33 cellular contexts compared by ENCODE assay signal in the genomic region with DNA sequence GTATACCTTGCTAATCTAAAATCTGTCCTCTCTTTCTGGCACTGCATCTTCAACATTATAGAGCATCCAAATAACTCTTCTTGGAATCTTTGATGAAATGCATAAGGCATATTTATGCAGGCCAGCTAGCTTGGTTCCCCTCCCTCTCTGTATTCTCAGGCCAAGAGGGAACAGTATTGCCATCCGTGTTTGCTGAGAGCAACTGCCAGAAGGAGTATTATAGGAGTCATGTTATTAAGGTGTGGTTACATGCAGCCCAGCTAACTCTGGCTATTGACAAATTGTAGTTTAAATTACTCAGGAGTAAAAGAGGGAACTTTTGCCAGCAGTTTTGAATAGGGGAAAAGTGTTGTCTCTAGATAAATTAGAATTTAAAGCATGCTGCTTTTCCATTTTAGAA.
"Had no signal": no experiment of that assay in that cellular context is flagged by ENCODE, and none has a peak within 500 bp of the region (broad histone marks: within the 10 kb centered on the region; RNA-seq: fewer than 3 reads in every experiment).

No MANE protein-coding gene starts in this region.

- H3K36me3 Mint-ChIP-seq: activated CD4-positive, alpha-beta memory T cell treated with anti-CD3 and anti-CD28 coated beads for 36 hours; activated naive CD4-positive, alpha-beta T cell treated with anti-CD3 and anti-CD28 coated beads, Interleukin-2, amount 50 U/mL, for 72 hours; activated naive CD8-positive, alpha-beta T cell treated with anti-CD3 and anti-CD28 coated beads for 36 hours; T-cell had no signal

- H3K9me3 ChIP-seq: adrenal gland, body of pancreas, breast epithelium had no signal

- ATAC-seq: activated CD8-positive, alpha-beta T cell treated with anti-CD3 and anti-CD28 coated beads for 36 hours; activated naive CD4-positive, alpha-beta T cell treated with anti-CD3 and anti-CD28 coated beads, Interleukin-2, amount 50 U/mL, for 72 hours; activated T-cell treated with anti-CD3 and anti-CD28 coated beads, Interleukin-2, amount 50 U/mL, for 4 hours; activated T-cell treated with anti-CD3 and anti-CD28 coated beads, Interleukin-2, amount 50 U/mL, for 72 hours; activated T-helper 17 cell treated with anti-CD3 and anti-CD28 coated beads, Interleukin-2, amount 50 U/mL, for 72 hours; body of pancreas; T-cell; T-helper 17 cell had no signal

- H3K4me1 Mint-ChIP-seq: activated B cell treated with CpG ODN at 0.5 μM for 24 hours; activated CD4-positive, alpha-beta T cell treated with anti-CD3 and anti-CD28 coated beads, Interleukin-2, amount 10 ng/mL, durations not matched to agents 24 days and 14 days; activated naive CD8-positive, alpha-beta T cell treated with anti-CD3 and anti-CD28 coated beads for 36 hours; activated T-helper 17 cell treated with anti-CD3 and anti-CD28 coated beads, Interleukin-2, amount 50 U/mL, for 72 hours; T-cell; T-helper 17 cell had no signal

- H3K4me3 ChIP-seq: adrenal gland, body of pancreas, breast epithelium had no signal

- H3K27ac Mint-ChIP-seq: activated B cell treated with CpG ODN at 0.5 μM for 24 hours; activated CD4-positive, alpha-beta memory T cell treated with anti-CD3 and anti-CD28 coated beads for 36 hours; activated CD4-positive, alpha-beta T cell treated with anti-CD3 and anti-CD28 coated beads, Interleukin-2, amount 10 ng/mL, durations not matched to agents 24 days and 14 days; activated CD8-positive, alpha-beta T cell treated with anti-CD3 and anti-CD28 coated beads for 36 hours; activated naive CD4-positive, alpha-beta T cell treated with anti-CD3 and anti-CD28 coated beads for 36 hours; activated naive CD4-positive, alpha-beta T cell treated with anti-CD3 and anti-CD28 coated beads, Interleukin-2, amount 50 U/mL, for 72 hours; activated naive CD8-positive, alpha-beta T cell treated with anti-CD3 and anti-CD28 coated beads for 36 hours; activated T-cell treated with anti-CD3 and anti-CD28 coated beads, Interleukin-2, amount 50 U/mL, for 72 hours; activated T-helper 1 cell treated with anti-CD3 and anti-CD28 coated beads, Interleukin-12 subunit alpha, Interleukin-12 subunit beta, Interleukin-2, Interleukin-4 antibody, amounts not matched to agents 30 ng/mL and 10 ng/mL and 1 ng/mL, durations not matched to agents 14 hours and 24 hours and 36 hours; activated T-helper 17 cell treated with anti-CD3 and anti-CD28 coated beads, Interleukin-2, amount 50 U/mL, for 72 hours; T-cell; T-helper 17 cell had no signal

- H3K36me3 ChIP-seq: adrenal gland, brain microvascular endothelial cell, breast epithelium had no signal

- H3K27me3 Mint-ChIP-seq: activated B cell treated with CpG ODN at 0.5 μM for 24 hours; activated CD4-positive, alpha-beta T cell treated with anti-CD3 and anti-CD28 coated beads, Interleukin-2, amount 10 ng/mL, durations not matched to agents 24 days and 14 days; activated CD8-positive, alpha-beta T cell treated with anti-CD3 and anti-CD28 coated beads for 36 hours; activated naive CD8-positive, alpha-beta T cell treated with anti-CD3 and anti-CD28 coated beads for 36 hours; activated T-helper 17 cell treated with anti-CD3 and anti-CD28 coated beads, Interleukin-2, amount 50 U/mL, for 72 hours; T-helper 17 cell had no signal

- DNase-seq: activated B cell treated with CpG ODN at 0.5 μM for 24 hours; activated CD4-positive, alpha-beta memory T cell treated with anti-CD3 and anti-CD28 coated beads for 36 hours; activated CD4-positive, alpha-beta T cell treated with anti-CD3 and anti-CD28 coated beads for 4 hours; activated CD4-positive, alpha-beta T cell treated with anti-CD3 and anti-CD28 coated beads, Interleukin-2, amount 10 ng/mL, durations not matched to agents 24 days and 14 days; activated CD4-positive, alpha-beta T cell treated with anti-CD3 and anti-CD28 coated beads, Interleukin-2, amount 50 U/mL, for 1 hour; activated CD4-positive, alpha-beta T cell treated with anti-CD3 and anti-CD28 coated beads, Interleukin-2, amount 50 U/mL, for 4 hours; activated CD4-positive, CD25-positive, alpha-beta regulatory T cell treated with anti-CD3 and anti-CD28 coated beads, Interleukin-2, amount 50 U/mL, for 72 hours; activated CD8-positive, alpha-beta memory T cell treated with anti-CD3 and anti-CD28 coated beads, Interleukin-2, amount 50 U/mL, for 4 hours; activated CD8-positive, alpha-beta T cell treated with anti-CD3 and anti-CD28 coated beads for 36 hours; activated effector memory CD4-positive, alpha-beta T cell treated with anti-CD3 and anti-CD28 coated beads, Interleukin-2, amount 50 U/mL, for 16 hours; activated gamma-delta T cell treated with Interleukin-2 at 50 U/mL for 16 hours; activated naive CD4-positive, alpha-beta T cell; activated naive CD4-positive, alpha-beta T cell treated with anti-CD3 and anti-CD28 coated beads for 36 hours; activated naive CD4-positive, alpha-beta T cell treated with anti-CD3 and anti-CD28 coated beads, Interleukin-2, amount 50 U/mL, for 16 hours; activated naive CD8-positive, alpha-beta T cell treated with anti-CD3 and anti-CD28 coated beads for 36 hours; activated T-cell treated with anti-CD3 and anti-CD28 coated beads for 4 hours; activated T-cell treated with anti-CD3 and anti-CD28 coated beads, Interleukin-2, amount 50 U/mL, for 1 hour; activated T-cell treated with anti-CD3 and anti-CD28 coated beads, Interleukin-2, amount 50 U/mL, for 4 hours; activated T-cell treated with anti-CD3 and anti-CD28 coated beads, Interleukin-2, amount 50 U/mL, for 72 hours; adrenal gland; amniotic stem cell; aorta; body of pancreas; brain microvascular endothelial cell; central memory CD4-positive, alpha-beta T cell; T-cell; T-helper 17 cell; T-helper 9 cell had no signal

- H3K27me3 ChIP-seq: adrenal gland, body of pancreas, brain microvascular endothelial cell, breast epithelium had no signal

- H3K27ac ChIP-seq: adrenal gland, body of pancreas, brain microvascular endothelial cell, breast epithelium, VCaP had no signal

- H3K9me3 Mint-ChIP-seq: activated B cell treated with CpG ODN at 0.5 μM for 24 hours; activated CD4-positive, alpha-beta T cell treated with anti-CD3 and anti-CD28 coated beads, Interleukin-2, amount 10 ng/mL, durations not matched to agents 24 days and 14 days; activated CD8-positive, alpha-beta T cell treated with anti-CD3 and anti-CD28 coated beads for 36 hours; activated naive CD4-positive, alpha-beta T cell treated with anti-CD3 and anti-CD28 coated beads for 36 hours; activated T-cell treated with anti-CD3 and anti-CD28 coated beads, Interleukin-2, amount 50 U/mL, for 4 hours; activated T-helper 1 cell treated with anti-CD3 and anti-CD28 coated beads, Interleukin-12 subunit alpha, Interleukin-12 subunit beta, Interleukin-2, Interleukin-4 antibody, amounts not matched to agents 30 ng/mL and 10 ng/mL and 1 ng/mL, durations not matched to agents 14 hours and 24 hours and 36 hours had no signal

- H3K4me1 ChIP-seq: adrenal gland, body of pancreas, breast epithelium had no signal

- H3K4me3 Mint-ChIP-seq: activated B cell treated with CpG ODN at 0.5 μM for 24 hours; activated CD4-positive, alpha-beta memory T cell treated with anti-CD3 and anti-CD28 coated beads for 36 hours; activated CD4-positive, alpha-beta T cell treated with anti-CD3 and anti-CD28 coated beads, Interleukin-2, amount 10 ng/mL, durations not matched to agents 24 days and 14 days; activated CD8-positive, alpha-beta T cell treated with anti-CD3 and anti-CD28 coated beads for 36 hours; activated naive CD4-positive, alpha-beta T cell treated with anti-CD3 and anti-CD28 coated beads for 36 hours; activated naive CD8-positive, alpha-beta T cell treated with anti-CD3 and anti-CD28 coated beads for 36 hours; activated T-cell treated with anti-CD3 and anti-CD28 coated beads, Interleukin-2, amount 50 U/mL, for 4 hours; activated T-cell treated with anti-CD3 and anti-CD28 coated beads, Interleukin-2, amount 50 U/mL, for 72 hours; activated T-helper 1 cell treated with anti-CD3 and anti-CD28 coated beads, Interleukin-12 subunit alpha, Interleukin-12 subunit beta, Interleukin-2, Interleukin-4 antibody, amounts not matched to agents 30 ng/mL and 10 ng/mL and 1 ng/mL, durations not matched to agents 14 hours and 24 hours and 36 hours; activated T-helper 17 cell treated with anti-CD3 and anti-CD28 coated beads, Interleukin-2, amount 50 U/mL, for 72 hours; T-cell; T-helper 17 cell had no signal
